ENCODE assay signal across 2 cellular contexts in genomic region chr12:51837286-51837685, GRCh38.
TF ChIP-seq lines count a peak whose summit lies in the region.

No MANE protein-coding gene starts in this region.

TF ChIP-seq in SK-N-SH, 30 proteins besides CTCF, POLR2A, EP300 and RAD21 (continued from another document):
- TF ChIP-seq PBX3 (IDR thresholded peaks at IDR 0.05) (no peak), REST (IDR thresholded peaks at IDR 0.05; ENCODE audit: low read depth, low read length) (no peak), MAX (IDR thresholded peaks at IDR 0.05; ENCODE audit: low read depth) (no peak), TAF1 (IDR thresholded peaks at IDR 0.05; ENCODE audit: borderline replicate concordance, low read depth, low read length) (no peak), USF1 (IDR thresholded peaks at IDR 0.05; ENCODE audit: borderline replicate concordance, low read depth) (no peak), JUND (IDR thresholded peaks at IDR 0.05) (no peak), RXRA (IDR thresholded peaks at IDR 0.05; ENCODE audit: borderline replicate concordance, low read depth) (no peak), FOXJ3 (CRISPR knock-in tag; IDR thresholded peaks at IDR 0.05) (no peak), POLR2AphosphoS5 (IDR thresholded peaks at IDR 0.05; ENCODE audit: low read depth, low read length) (no peak), TEAD4 (IDR thresholded peaks at IDR 0.05; ENCODE audit: borderline replicate concordance, insufficient read depth) (no peak), NRF1 (IDR thresholded peaks at IDR 0.05; ENCODE audit: low read depth, low read length) (no peak), RFX5 (IDR thresholded peaks at IDR 0.05; ENCODE audit: low read length) (no peak), TCF12 (IDR thresholded peaks at IDR 0.05) (no peak), GABPA (IDR thresholded peaks at IDR 0.05; ENCODE audit: low read depth) (no peak)

TF ChIP-seq in SK-N-SH treated with all-trans-retinoic acid at 6 μM for 48 hours, 23 proteins besides CTCF, POLR2A, EP300 and RAD21 (continued from another document):
- TF ChIP-seq PATZ1 (CRISPR knock-in tag; IDR thresholded peaks at IDR 0.05; ENCODE audit: borderline replicate concordance) (no peak), TCF4 (CRISPR knock-in tag; IDR thresholded peaks at IDR 0.05; ENCODE audit: borderline replicate concordance) (no peak), ARNTL (CRISPR knock-in tag; IDR thresholded peaks at IDR 0.05; ENCODE audit: borderline replicate concordance, low read depth) (no peak), SNAI2 (CRISPR knock-in tag; IDR thresholded peaks at IDR 0.05) (no peak), CREB5 (CRISPR knock-in tag; IDR thresholded peaks at IDR 0.05; ENCODE audit: low read depth) (no peak)
TF ChIP-seq in SK-N-SH treated with all-trans-retinoic acid at 6 μM for 48 hours: peak in this region for 0.
